In genomic region chr4:158202475-158202874, GRCh38 we compare ENCODE assay signal across 1 cellular context.
TF ChIP-seq lines count a peak whose summit lies in the region.

No MANE protein-coding gene starts in this region.

TF ChIP-seq in GM12878, 131 proteins besides CTCF, POLR2A, EP300 and RAD21 (continued from another document):
- TF ChIP-seq ZBTB4 (CRISPR knock-in tag; IDR thresholded peaks at IDR 0.05) = no peak
- no peak for TF ChIP-seq POU2F2 (IDR thresholded peaks at IDR 0.05; ENCODE audit: borderline replicate concordance, low read depth, low read length)
- TF ChIP-seq POLR2AphosphoS5 (IDR thresholded peaks at IDR 0.05; ENCODE audit: low read length) = no peak
- TF ChIP-seq NRF1 (conservative IDR thresholded peaks at IDR 0.05; ENCODE audit: low read depth, low read length) = no peak
TF ChIP-seq in GM12878: peak in this region for 0.
